In the genomic region with DNA sequence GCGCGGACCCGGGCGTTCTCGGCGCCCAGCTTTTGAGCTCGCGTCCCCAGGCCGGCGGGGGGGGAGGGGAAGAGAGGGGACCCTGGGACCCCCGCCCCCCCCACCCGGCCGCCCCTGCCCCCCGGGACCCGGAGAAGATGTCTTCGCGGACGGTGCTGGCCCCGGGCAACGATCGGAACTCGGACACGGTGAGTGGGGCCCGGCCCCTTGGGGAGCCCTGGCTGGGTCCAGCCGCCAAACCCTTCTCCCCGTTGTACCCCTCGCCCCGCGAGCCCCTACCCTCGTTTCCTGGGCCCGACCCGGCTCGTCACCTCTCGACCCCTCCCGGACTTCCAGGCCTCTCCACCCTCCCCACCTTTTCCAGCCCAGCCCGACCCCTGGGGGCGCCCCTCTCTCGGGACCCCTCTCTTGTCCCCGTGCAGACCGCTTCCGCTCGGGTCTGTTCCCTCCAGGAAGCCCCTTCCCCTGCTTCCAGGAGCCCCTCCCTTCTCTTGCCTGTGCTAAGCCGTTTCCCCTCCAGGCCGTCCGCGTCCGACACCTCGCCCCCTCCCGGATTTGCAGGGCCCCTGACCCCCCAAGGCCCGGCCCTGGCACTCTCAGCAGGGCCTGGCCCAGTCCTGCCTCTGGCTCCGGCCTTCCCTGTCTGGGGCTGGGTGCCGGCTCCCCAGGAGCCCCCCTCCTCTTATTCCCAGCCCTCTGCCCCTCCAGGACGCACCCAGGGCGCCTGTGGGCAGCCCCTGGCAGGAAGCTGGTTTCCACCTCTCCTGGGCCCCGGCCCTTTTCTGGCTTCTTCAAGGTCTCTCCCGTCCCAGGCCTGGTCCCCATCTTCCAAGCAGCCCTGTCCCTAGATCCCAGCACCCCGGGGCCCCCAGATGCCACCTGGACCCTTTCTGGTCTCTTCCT, we compare ENCODE assay signal across 9 cellular contexts. TPM values are rescaled to one million over a fixed set of nuclear protein-coding genes. Genes with fewer than 3 reads are reported as not detected.
A peak's percentile ranks its signal among the peaks of the same experiment; 100 is the strongest.
DNase-seq lines count a peak whose midpoint lies in the region; ATAC-seq and TF ChIP-seq lines count a peak whose summit lies in the region.
"Had no signal": no experiment of that assay in that cellular context is flagged by ENCODE, and none has a peak within 500 bp of the region (broad histone marks: within the 10 kb centered on the region; RNA-seq: fewer than 3 reads in every experiment).

No MANE protein-coding gene starts in this region.

- peaks cover 4% of the 10 kb centered on the region; the same call in 1 of the 2 replicates for H3K36me3 ChIP-seq in DND-41 (ENCODE audit: insufficient read depth, low read length)
- peaks cover 13% of the 10 kb centered on the region for H3K36me3 ChIP-seq in NT2/D1 (ENCODE audit: insufficient read depth, insufficient read length, low read length)

- peak overlapping the region; percentile 65 for H3K27ac Mint-ChIP-seq in memory B cell

- H3K4me3 Mint-ChIP-seq in memory B cell, result peak overlapping the region; percentile 91

- peak overlapping the region; percentile 83 for H3K4me2 ChIP-seq in DND-41 (ENCODE audit: insufficient read depth, low read length)

- H3K9ac ChIP-seq in DND-41 (ENCODE audit: low read depth, low read length) (peak overlapping the region; percentile 72), NT2/D1 (ENCODE audit: insufficient read length, low read depth) (peak overlapping the region; percentile 81)

- H3K36me3 Mint-ChIP-seq in memory B cell, result no peaks in the 10 kb centered on the region

- H3K4me3 ChIP-seq in DND-41 (ENCODE audit: low read depth in 1 of 2, low read length in 2 of 2) (peak overlapping the region; percentile 68 to 91), NT2/D1 (ENCODE audit: insufficient read length, low read depth) (peak overlapping the region; percentile 64)

- H3K79me2 ChIP-seq in DND-41 (ENCODE audit: insufficient read depth, low read length), result peaks cover 44% of the 10 kb centered on the region

- H4K20me1 ChIP-seq in DND-41 (ENCODE audit: insufficient read depth, low read length), result peaks cover 28% of the 10 kb centered on the region

- H2AFZ ChIP-seq in DND-41 (ENCODE audit: low read depth, low read length), result peak overlapping the region; percentile 68

- H3K9me3 ChIP-seq in DND-41 (ENCODE audit: insufficient read depth, low read length, severe bottlenecking) (no peaks in the 10 kb centered on the region), NT2/D1 (ENCODE audit: insufficient read depth, low read length) (no peaks in the 10 kb centered on the region)

- H3K27ac ChIP-seq in DND-41 (ENCODE audit: low read length) (peak overlapping the region; percentile 65), cingulate gyrus (ENCODE audit: low read depth, low read length) (peak overlapping the region; percentile 10)

- H3K27me3 ChIP-seq in DND-41 (ENCODE audit: insufficient read depth, low read length, poor library complexity) (no peaks in the 10 kb centered on the region), NT2/D1 (ENCODE audit: insufficient read depth, insufficient read length) (peaks cover 10% of the 10 kb centered on the region)

- no peak for TF ChIP-seq CTCF in DND-41 (IDR thresholded peaks at IDR 0.05; ENCODE audit: borderline replicate concordance, extremely low read depth, low read length, poor library complexity, severe bottlenecking)

- DNase-seq in DND-41 (peak; percentile 42), NT2/D1 (ENCODE audit: low read depth, low spot score) (no peak), memory B cell (ENCODE audit: low spot score in 2 of 2) (peak in 1 of 2 donors; percentile 37), ureter (ENCODE audit: low spot score) (peak; percentile 52), GF-D8 (lab: John Stamatoyannopoulos, UW) (no peak), medulla oblongata (ENCODE audit: extremely low spot score) (no peak), AML-193 (lab: John Stamatoyannopoulos, UW) (no peak)

- peaks cover 2% of the 10 kb centered on the region for H3K27me3 Mint-ChIP-seq in memory B cell

- ATAC-seq in DND-41 (ENCODE audit: insufficient read depth, low read depth) (peak; percentile 38), memory B cell (ENCODE audit: low read depth) (peak; percentile 23)

- H3K4me1 Mint-ChIP-seq in memory B cell, result peaks cover 32% of the 10 kb centered on the region

- H3K9me3 Mint-ChIP-seq in memory B cell, result no peaks in the 10 kb centered on the region

- peaks cover 42% of the 10 kb centered on the region for H3K4me1 ChIP-seq in DND-41 (ENCODE audit: insufficient read depth, low read length)
- peaks cover 18% of the 10 kb centered on the region for H3K4me1 ChIP-seq in NT2/D1 (ENCODE audit: insufficient read depth, insufficient read length)

RNA-seq across cellular contexts. Expression of gene MARK4, which starts 0.6 kb away (rescaled TPM):
- total RNA-seq in ureter, result 32.0 TPM

RNA-seq across cellular contexts. Expression of gene EXOC3L2, which starts 6.5 kb away (rescaled TPM):
- total RNA-seq in ureter, result 7.2 TPM
- total RNA-seq: NCI-H460 had no signal

Comparison
In these comparisons a context has a peak if more than half of its experiments do, and no peak if none do; other contexts are left out.
1. DNase-seq: peak in DND-41 (single experiment) and ureter (single experiment); none in NT2/D1 (single experiment), GF-D8 (single experiment), medulla oblongata (single experiment) and AML-193 (0 of 2).